8 cellular contexts compared by ENCODE assay signal in genomic region chr13:76884167-76884566, GRCh38. TPM values are rescaled to one million over a fixed set of nuclear protein-coding genes. Genes with fewer than 3 reads are reported as not detected.
A peak's percentile ranks its signal among the peaks of the same experiment; 100 is the strongest.
DNase-seq lines count a peak whose midpoint lies in the region; ATAC-seq and TF ChIP-seq lines count a peak whose summit lies in the region.

No MANE protein-coding gene starts in this region.

- peak; percentile 15 for ATAC-seq in GM21529 (IDR thresholded peaks at IDR 0.05; ENCODE audit: unreplicated experiment)
- no peak for ATAC-seq in naive thymus-derived CD4-positive, alpha-beta T cell
- no peak for ATAC-seq in GM21825 (IDR thresholded peaks at IDR 0.05; ENCODE audit: unreplicated experiment)

- H3K36me3 Mint-ChIP-seq in naive thymus-derived CD4-positive, alpha-beta T cell, result no peaks in the 10 kb centered on the region

- intact Hi-C loops in naive thymus-derived CD4-positive, alpha-beta T cell (cut with micrococcal nuclease), result loop anchor here in 1 of 2 donors (2.0 kb wide), 1 partner anchor 813 kb away; the partner anchor contains the start of gene SLAIN1
- intact Hi-C loops in OCI-LY7 (cut with micrococcal nuclease; ENCODE audit: unreplicated experiment), result no loop called here

- POLR2A ChIA-PET in naive thymus-derived CD4-positive, alpha-beta T cell (lab: Charles Lee), result interaction anchor here (1.3 to 4.0 kb wide), 7 partner anchors 9 to 1123 kb away, joined by 3 to 35 read pairs (median 14); partner anchors contain the start of gene CLN5
- POLR2A ChIA-PET in OCI-LY7 (lab: Charles Lee), result no interaction called here

- no peaks in the 10 kb centered on the region for H3K9me3 ChIP-seq in naive thymus-derived CD4-positive, alpha-beta T cell (ENCODE audit: control insufficient read depth in 2 of 3, low read length in 3 of 3)
- no peaks in the 10 kb centered on the region for H3K9me3 ChIP-seq in OCI-LY7 (ENCODE audit: low read length)

- H3K27ac ChIP-seq in naive thymus-derived CD4-positive, alpha-beta T cell (ENCODE audit: low read depth, low read length), result no peak overlapping the region
- H3K27ac ChIP-seq in OCI-LY7 (ENCODE audit: low read depth, low read length, poor library complexity, severe bottlenecking), result no peak overlapping the region

- no peak overlapping the region for H3K4me2 ChIP-seq in OCI-LY7 (ENCODE audit: low read length)

- H3K27me3 Mint-ChIP-seq in naive thymus-derived CD4-positive, alpha-beta T cell, result peaks cover 0 to 27% (median 0%) of the 10 kb centered on the region in 5 donors

- no peaks in the 10 kb centered on the region for H3K79me2 ChIP-seq in OCI-LY7 (ENCODE audit: insufficient read depth, low read depth, low read length)

- H3K27me3 ChIP-seq in naive thymus-derived CD4-positive, alpha-beta T cell (ENCODE audit: control insufficient read depth in 2 of 2, insufficient read depth in 2 of 2, low read length in 2 of 2), result peaks cover 0 to 3% of the 10 kb centered on the region in 2 donors

- DNase-seq in AML-193 (lab: John Stamatoyannopoulos, UW), result peak; percentile 30 to 32
- DNase-seq in SIG-M5 treated with dmso at 0.1 percent for 504 hours (lab: John Stamatoyannopoulos, UW; ENCODE audit: unreplicated experiment), result peak; percentile 72
- DNase-seq in epithelial cell of proximal tubule (ENCODE audit: low read depth), result no peak
- peak in 4 of 9 donors; percentile 5 to 15 (median 12) for DNase-seq in naive thymus-derived CD4-positive, alpha-beta T cell
- no peak for DNase-seq in OCI-LY7 (ENCODE audit: low spot score)
- no peak for DNase-seq in COLO829 (ENCODE audit: low spot score)

- TF ChIP-seq CTCF in epithelial cell of proximal tubule (conservative IDR thresholded peaks at IDR 0.05; ENCODE audit: low read depth, low read length) (peak; percentile 34), OCI-LY7 (conservative IDR thresholded peaks at IDR 0.05; ENCODE audit: low read length) (no peak)

- peak overlapping the region; percentile 88 to 95 (median 92) for H3K4me3 Mint-ChIP-seq in naive thymus-derived CD4-positive, alpha-beta T cell

- BruUV-seq in OCI-LY7 (replicated peaks; lab: Mats Ljungman, UMichigan), result no TSS peak

- peak overlapping the region; percentile 62 for H3K4me3 ChIP-seq in epithelial cell of proximal tubule (ENCODE audit: low read depth, low read length)
- no peak overlapping the region for H3K4me3 ChIP-seq in naive thymus-derived CD4-positive, alpha-beta T cell (ENCODE audit: low read length)
- no peak overlapping the region for H3K4me3 ChIP-seq in OCI-LY7 (ENCODE audit: low read depth, low read length, poor library complexity, severe bottlenecking)

- H3K4me1 Mint-ChIP-seq in naive thymus-derived CD4-positive, alpha-beta T cell, result peaks cover 28 to 56% (median 44%) of the 10 kb centered on the region in 7 donors

- no peaks in the 10 kb centered on the region for H3K36me3 ChIP-seq in naive thymus-derived CD4-positive, alpha-beta T cell (ENCODE audit: control insufficient read depth in 2 of 3, insufficient read depth in 3 of 3, low read length in 3 of 3)
- no peaks in the 10 kb centered on the region for H3K36me3 ChIP-seq in OCI-LY7 (ENCODE audit: insufficient read depth, low read length)

- CTCF ChIA-PET in naive thymus-derived CD4-positive, alpha-beta T cell (lab: Charles Lee), result interaction anchor here (1.3 to 2.8 kb wide), 6 partner anchors 10 to 62 kb away, joined by 3 to 18 read pairs (median 7); no protein-coding TSS in a partner anchor
- CTCF ChIA-PET in OCI-LY7 (lab: Charles Lee; ENCODE audit: unreplicated experiment), result interaction anchor here (1.0 kb wide), 1 partner anchor 18 kb away, joined by 4 read pairs; no protein-coding TSS in a partner anchor

- H4K20me1 ChIP-seq in OCI-LY7 (ENCODE audit: insufficient read depth, low read length), result no peaks in the 10 kb centered on the region

- H3K9me3 Mint-ChIP-seq in naive thymus-derived CD4-positive, alpha-beta T cell, result peaks cover 0 to 1% (median 0%) of the 10 kb centered on the region in 11 donors

- no peak overlapping the region for H2AFZ ChIP-seq in OCI-LY7 (ENCODE audit: low read length)

- H3K27ac Mint-ChIP-seq in naive thymus-derived CD4-positive, alpha-beta T cell, result peak overlapping the region in 7 of 9 donors; percentile 28 to 84 (median 77)

- H3K4me1 ChIP-seq in naive thymus-derived CD4-positive, alpha-beta T cell (ENCODE audit: control insufficient read depth in 2 of 2, insufficient read depth in 2 of 2, low read length in 2 of 2), result peaks cover 4 to 16% of the 10 kb centered on the region in 2 donors
- H3K4me1 ChIP-seq in OCI-LY7 (ENCODE audit: insufficient read depth, low read length, poor library complexity, severe bottlenecking), result no peaks in the 10 kb centered on the region

- H3K9me2 ChIP-seq in OCI-LY7 (ENCODE audit: insufficient read depth, low read length), result no peaks in the 10 kb centered on the region

RNA-seq across cellular contexts. Expression of gene KCTD12, which starts 2.0 kb away (rescaled TPM):
- total RNA-seq in epithelial cell of proximal tubule (3.7 and 4.1 TPM in 2 replicates), OCI-LY7 (2022) (0.08 and 0.13 TPM in 2 replicates)
- 10 to 100 TPM in 4 of 5 experiments, 1 to 10 TPM in 1; 7.6 to 48.0 (median 14.0) TPM for total RNA-seq in naive thymus-derived CD4-positive, alpha-beta T cell
- under 1 TPM; 0.61 to 0.72 TPM for polyA plus RNA-seq in naive thymus-derived CD4-positive, alpha-beta T cell
- total RNA-seq in OCI-LY7 (2014; rRNA removed; shearing (Covaris generic)), result not detected in 2 replicates

Comparison
In these comparisons a context has a peak if more than half of its experiments do, and no peak if none do; other contexts are left out.
1. DNase-seq: peak in AML-193 (2 of 2) and SIG-M5 treated with dmso at 0.1 percent for 504 hours (single experiment); none in epithelial cell of proximal tubule (single experiment), OCI-LY7 (single experiment) and COLO829 (single experiment).